ENCODE assay signal across 11 cellular contexts in genomic region chr6:149755300-149756260, GRCh38. TPM values are rescaled to one million over a fixed set of nuclear protein-coding genes. Genes with fewer than 3 reads are reported as not detected.
DNase-seq lines count a peak whose midpoint lies in the region; ATAC-seq lines count a peak whose summit lies in the region.
"Had no signal": no experiment of that assay in that cellular context is flagged by ENCODE, and none has a peak within 500 bp of the region (broad histone marks: within the 10 kb centered on the region; RNA-seq: fewer than 3 reads in every experiment).

No MANE protein-coding gene starts in this region.

- intact Hi-C loops in activated T-helper 1 cell treated with anti-CD3 and anti-CD28 coated beads, Interleukin-12 subunit alpha, Interleukin-12 subunit beta, Interleukin-2, Interleukin-4 antibody, amounts not matched to agents 30 ng/mL and 10 ng/mL and 1 ng/mL, durations not matched to agents 14 hours and 24 hours and 36 hours (cut with micrococcal nuclease): no loop called here

- DNase-seq in NCI-H510A treated with DMSO at 0.1 percent for 48 hours (lab: John Stamatoyannopoulos, UW) (peak; percentile 24), NCI-H510A (lab: John Stamatoyannopoulos, UW) (no peak), dedifferentiated amniotic fluid mesenchymal stem cell (ENCODE audit: extremely low spot score) (peak; percentile 8), occipital lobe (lab: John Stamatoyannopoulos, UW) (no peak), GF-D8 (lab: John Stamatoyannopoulos, UW) (no peak)
- DNase-seq in activated T-helper 1 cell treated with anti-CD3 and anti-CD28 coated beads, Interleukin-12 subunit alpha, Interleukin-12 subunit beta, Interleukin-2, Interleukin-4 antibody, amounts not matched to agents 30 ng/mL and 10 ng/mL and 1 ng/mL, durations not matched to agents 14 hours and 24 hours and 36 hours (ENCODE audit: low spot score): no peak
- DNase-seq: ACHN; activated CD8-positive, alpha-beta memory T cell treated with anti-CD3 and anti-CD28 coated beads, Interleukin-2, amount 50 U/mL, for 48 hours; NCI-H1436 treated with DMSO at 0.1 percent for 48 hours had no signal

- no peak overlapping the region for H3K4me3 Mint-ChIP-seq in stimulated activated memory B cell treated with anti-CD40 and anti-IgM and Interleukin-4, amounts not matched to agents 10 μg/mL and 1 μg/mL and 100 μg/mL, for 72 hours
- no peak overlapping the region for H3K4me3 Mint-ChIP-seq in activated T-helper 1 cell treated with anti-CD3 and anti-CD28 coated beads, Interleukin-12 subunit alpha, Interleukin-12 subunit beta, Interleukin-2, Interleukin-4 antibody, amounts not matched to agents 30 ng/mL and 10 ng/mL and 1 ng/mL, durations not matched to agents 14 hours and 24 hours and 36 hours

- H3K36me3 Mint-ChIP-seq in stimulated activated memory B cell treated with anti-CD40 and anti-IgM and Interleukin-4, amounts not matched to agents 10 μg/mL and 1 μg/mL and 100 μg/mL, for 72 hours: peaks cover 15% of the 10 kb centered on the region
- H3K36me3 Mint-ChIP-seq in activated T-helper 1 cell treated with anti-CD3 and anti-CD28 coated beads, Interleukin-12 subunit alpha, Interleukin-12 subunit beta, Interleukin-2, Interleukin-4 antibody, amounts not matched to agents 30 ng/mL and 10 ng/mL and 1 ng/mL, durations not matched to agents 14 hours and 24 hours and 36 hours (ENCODE audit: low read depth): peaks cover 12% of the 10 kb centered on the region

- H3K27me3 Mint-ChIP-seq in stimulated activated memory B cell treated with anti-CD40 and anti-IgM and Interleukin-4, amounts not matched to agents 10 μg/mL and 1 μg/mL and 100 μg/mL, for 72 hours: no peaks in the 10 kb centered on the region
- H3K27me3 Mint-ChIP-seq in activated T-helper 1 cell treated with anti-CD3 and anti-CD28 coated beads, Interleukin-12 subunit alpha, Interleukin-12 subunit beta, Interleukin-2, Interleukin-4 antibody, amounts not matched to agents 30 ng/mL and 10 ng/mL and 1 ng/mL, durations not matched to agents 14 hours and 24 hours and 36 hours (ENCODE audit: insufficient read depth): no peaks in the 10 kb centered on the region

- H3K4me1 Mint-ChIP-seq in stimulated activated memory B cell treated with anti-CD40 and anti-IgM and Interleukin-4, amounts not matched to agents 10 μg/mL and 1 μg/mL and 100 μg/mL, for 72 hours: peaks cover 34% of the 10 kb centered on the region
- peaks cover 9% of the 10 kb centered on the region for H3K4me1 Mint-ChIP-seq in activated T-helper 1 cell treated with anti-CD3 and anti-CD28 coated beads, Interleukin-12 subunit alpha, Interleukin-12 subunit beta, Interleukin-2, Interleukin-4 antibody, amounts not matched to agents 30 ng/mL and 10 ng/mL and 1 ng/mL, durations not matched to agents 14 hours and 24 hours and 36 hours (ENCODE audit: low read depth)

- H3K27ac Mint-ChIP-seq in stimulated activated memory B cell treated with anti-CD40 and anti-IgM and Interleukin-4, amounts not matched to agents 10 μg/mL and 1 μg/mL and 100 μg/mL, for 72 hours: no peak overlapping the region
- no peak overlapping the region for H3K27ac Mint-ChIP-seq in activated T-helper 1 cell treated with anti-CD3 and anti-CD28 coated beads, Interleukin-12 subunit alpha, Interleukin-12 subunit beta, Interleukin-2, Interleukin-4 antibody, amounts not matched to agents 30 ng/mL and 10 ng/mL and 1 ng/mL, durations not matched to agents 14 hours and 24 hours and 36 hours

- ATAC-seq in HG03060 (IDR thresholded peaks at IDR 0.05; ENCODE audit: low read depth, unreplicated experiment): peak; percentile 59
- peak; percentile 59 for ATAC-seq in stimulated activated memory B cell treated with anti-CD40 and anti-IgM and Interleukin-4, amounts not matched to agents 10 μg/mL and 1 μg/mL and 100 μg/mL, for 72 hours

- H3K9me3 Mint-ChIP-seq in stimulated activated memory B cell treated with anti-CD40 and anti-IgM and Interleukin-4, amounts not matched to agents 10 μg/mL and 1 μg/mL and 100 μg/mL, for 72 hours: no peaks in the 10 kb centered on the region
- H3K9me3 Mint-ChIP-seq in activated T-helper 1 cell treated with anti-CD3 and anti-CD28 coated beads, Interleukin-12 subunit alpha, Interleukin-12 subunit beta, Interleukin-2, Interleukin-4 antibody, amounts not matched to agents 30 ng/mL and 10 ng/mL and 1 ng/mL, durations not matched to agents 14 hours and 24 hours and 36 hours: no peaks in the 10 kb centered on the region

RNA-seq across cellular contexts. Expression of gene PCMT1, which starts 6.0 kb away (rescaled TPM):
- total RNA-seq in occipital lobe: 173 TPM
- total RNA-seq in activated T-helper 1 cell treated with anti-CD3 and anti-CD28 coated beads, Interleukin-12 subunit alpha, Interleukin-12 subunit beta, Interleukin-2, Interleukin-4 antibody, amounts not matched to agents 30 ng/mL and 10 ng/mL and 1 ng/mL, durations not matched to agents 14 hours and 24 hours and 36 hours: 88.8 and 92.3 TPM in 2 replicates

RNA-seq across cellular contexts. Expression of gene NUP43, which starts 9.3 kb away (rescaled TPM):
- 23.9 TPM for total RNA-seq in occipital lobe
- total RNA-seq in activated T-helper 1 cell treated with anti-CD3 and anti-CD28 coated beads, Interleukin-12 subunit alpha, Interleukin-12 subunit beta, Interleukin-2, Interleukin-4 antibody, amounts not matched to agents 30 ng/mL and 10 ng/mL and 1 ng/mL, durations not matched to agents 14 hours and 24 hours and 36 hours: 81.3 and 90.5 TPM in 2 replicates

RNA-seq across cellular contexts. Expression of gene LATS1, which starts 37.7 kb away (rescaled TPM):
- 29.5 TPM for total RNA-seq in occipital lobe
- 33.1 and 34.0 TPM in 2 replicates for total RNA-seq in activated T-helper 1 cell treated with anti-CD3 and anti-CD28 coated beads, Interleukin-12 subunit alpha, Interleukin-12 subunit beta, Interleukin-2, Interleukin-4 antibody, amounts not matched to agents 30 ng/mL and 10 ng/mL and 1 ng/mL, durations not matched to agents 14 hours and 24 hours and 36 hours

Comparison
In these comparisons a context has a peak if more than half of its experiments do, and no peak if none do; other contexts are left out.
1. DNase-seq: peak in NCI-H510A treated with DMSO at 0.1 percent for 48 hours (single experiment) and dedifferentiated amniotic fluid mesenchymal stem cell (single experiment); none in NCI-H510A (single experiment), occipital lobe (single experiment), GF-D8 (single experiment) and activated T-helper 1 cell treated with anti-CD3 and anti-CD28 coated beads, Interleukin-12 subunit alpha, Interleukin-12 subunit beta, Interleukin-2, Interleukin-4 antibody, amounts not matched to agents 30 ng/mL and 10 ng/mL and 1 ng/mL, durations not matched to agents 14 hours and 24 hours and 36 hours (single experiment).